12 cellular contexts compared by ENCODE assay signal in genomic region chr14:65042731-65043372, GRCh38. TPM values are rescaled to one million over a fixed set of nuclear protein-coding genes. Genes with fewer than 3 reads are reported as not detected.
DNase-seq lines count a peak whose midpoint lies in the region; ATAC-seq and TF ChIP-seq lines count a peak whose summit lies in the region.
"Had no signal": no experiment of that assay in that cellular context is flagged by ENCODE, and none has a peak within 500 bp of the region (broad histone marks: within the 10 kb centered on the region; RNA-seq: fewer than 3 reads in every experiment).

No MANE protein-coding gene starts in this region.

- H3K4me3 ChIP-seq in spleen: peak overlapping the region in 1 of 8 donors; percentile 10
- H3K4me3 ChIP-seq in gastrocnemius medialis: no peak overlapping the region
- H3K4me3 ChIP-seq: vagina had no signal

- intact Hi-C loops in spleen (cut with DNase I; ENCODE audit: low total_unique reads) (no loop called here), gastrocnemius medialis (cut with DNase I; ENCODE audit: low total_unique reads) (no loop called here)

- peak; percentile 71 for ATAC-seq in GM18519 (IDR thresholded peaks at IDR 0.05; ENCODE audit: low FRiP score, unreplicated experiment)
- peak; percentile 65 for ATAC-seq in HG02884 (IDR thresholded peaks at IDR 0.05; ENCODE audit: unreplicated experiment)
- no peak for ATAC-seq in gastrocnemius medialis

- peak; percentile 93 for DNase-seq in OCI-M2 (lab: John Stamatoyannopoulos, UW; ENCODE audit: unreplicated experiment)
- no peak for DNase-seq in spleen
- no peak for DNase-seq in NCI-H1105 (lab: John Stamatoyannopoulos, UW)
- no peak for DNase-seq in hepatic stellate cell (ENCODE audit: low spot score)
- DNase-seq in gastrocnemius medialis: no peak
- no peak for DNase-seq in H4 (ENCODE audit: low spot score)
- DNase-seq: DND-41, NCI-H2107, SHP77 had no signal

- H3K27me3 ChIP-seq in spleen (replicated peaks in 1 of 7): no peaks in the 10 kb centered on the region
- no peaks in the 10 kb centered on the region for H3K27me3 ChIP-seq in gastrocnemius medialis
- H3K27me3 ChIP-seq: vagina had no signal

- H3K9me3 ChIP-seq in spleen (no peaks in the 10 kb centered on the region), gastrocnemius medialis (no peaks in the 10 kb centered on the region)
- H3K9me3 ChIP-seq: vagina had no signal

- H3K36me3 ChIP-seq in spleen (peaks cover 0 to 60% (median 8%) of the 10 kb centered on the region in 6 donors), gastrocnemius medialis (peaks cover 0 to 30% of the 10 kb centered on the region in 2 donors)

- peaks cover 0 to 42% (median 17%) of the 10 kb centered on the region in 6 donors for H3K4me1 ChIP-seq in spleen
- peaks cover 8 to 16% of the 10 kb centered on the region in 2 donors for H3K4me1 ChIP-seq in gastrocnemius medialis
- H3K4me1 ChIP-seq: vagina had no signal

- peak overlapping the region in 7 of 8 donors; percentile 4 to 91 (median 47) for H3K27ac ChIP-seq in spleen
- no peak overlapping the region for H3K27ac ChIP-seq in gastrocnemius medialis
- H3K27ac ChIP-seq: vagina had no signal

- 45 to 60% (median 48%) methylated on average over 8 of the region's 8 CpGs for WGBS in spleen, 5 donors

- TF ChIP-seq POLR2A in spleen (IDR thresholded peaks at IDR 0.05) (no peak), gastrocnemius medialis (IDR thresholded peaks at IDR 0.05) (no peak)

- TF ChIP-seq CTCF in spleen (IDR thresholded peaks at IDR 0.05 in 8 of 11, conservative IDR thresholded peaks at IDR 0.05 in 3 of 11): no peak
- no peak for TF ChIP-seq CTCF in gastrocnemius medialis (IDR thresholded peaks at IDR 0.05 in 4 of 5, conservative IDR thresholded peaks at IDR 0.05 in 1 of 5)

- in situ Hi-C loops in gastrocnemius medialis (cut with MboI; ENCODE audit: low sequenced_read_pairs in 4 of 4): no loop called here

RNA-seq across cellular contexts. Expression of gene FNTB, which starts 56.2 kb away (rescaled TPM):
- total RNA-seq in spleen (10 to 100 TPM in 5 of 7 donors, 1 to 10 TPM in 2; 9.5 to 17.0 (median 11.9) TPM), gastrocnemius medialis (10 to 100 TPM in 3 of 4 donors, 1 to 10 TPM in 1; 6.1 to 40.6 (median 18.0) TPM)
- polyA plus RNA-seq in spleen: 1 to 10 TPM; 4.7 to 4.9 (median 4.9) TPM
- 5.7 and 15.9 TPM in 2 replicates for total RNA-seq in H4 (2014; rRNA removed; shearing (Covaris generic))

RNA-seq across cellular contexts. Expression of gene MAX, which starts 59.5 kb away (rescaled TPM):
- total RNA-seq in spleen (100 to 1,000 TPM; 100 to 162 (median 143) TPM), gastrocnemius medialis (10 to 100 TPM; 27.5 to 50.0 (median 37.2) TPM)
- polyA plus RNA-seq in spleen: 10 to 100 TPM; 58.7 to 79.6 (median 70.6) TPM
- 36.6 and 39.9 TPM in 2 replicates for total RNA-seq in H4 (2014; rRNA removed; shearing (Covaris generic))

Comparison
In these comparisons a context has a peak if more than half of its experiments do, and no peak if none do; other contexts are left out.
1. ATAC-seq: peak in GM18519 (single experiment) and HG02884 (single experiment); none in gastrocnemius medialis (0 of 2).
2. H3K27ac ChIP-seq: peak in spleen (7 of 8); none in gastrocnemius medialis (0 of 4).